In the genomic region with DNA sequence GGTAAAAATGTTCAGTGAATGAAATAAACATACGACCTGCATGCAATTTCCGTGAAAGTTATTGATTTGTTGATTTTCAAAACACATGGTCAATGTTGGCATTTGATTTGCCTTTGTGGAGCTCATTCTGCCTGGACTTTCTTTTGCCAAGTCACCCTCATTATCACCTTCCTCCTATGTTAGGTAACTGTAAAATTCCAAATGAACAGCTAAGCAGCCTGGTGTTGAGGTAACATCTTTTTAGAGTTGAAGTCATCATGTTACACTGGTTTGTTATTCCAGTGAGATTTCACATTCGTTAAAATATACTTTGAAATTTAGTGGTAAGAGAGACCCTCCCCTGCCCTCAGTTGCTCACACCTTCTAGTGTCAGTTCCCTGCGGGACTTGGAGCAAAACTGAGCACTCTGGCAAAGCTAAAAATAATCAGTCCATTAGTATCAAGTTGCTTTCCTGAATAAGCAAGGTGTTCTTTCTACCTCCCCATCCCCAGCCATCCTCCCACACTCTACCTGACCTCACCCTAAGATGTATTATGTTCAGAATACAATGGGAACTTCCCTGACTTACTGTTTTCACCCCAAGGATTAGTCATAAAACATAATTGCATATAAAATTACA, we compare ENCODE assay signal across 13 cellular contexts.
"Had no signal": no experiment of that assay in that cellular context is flagged by ENCODE, and none has a peak within 500 bp of the region (broad histone marks: within the 10 kb centered on the region; RNA-seq: fewer than 3 reads in every experiment).

No MANE protein-coding gene starts in this region.

- H3K36me3 Mint-ChIP-seq: activated naive CD8-positive, alpha-beta T cell treated with anti-CD3 and anti-CD28 coated beads, Interleukin-2, amount 10 ng/mL, durations not matched to agents 7 days and 5 days; natural killer cell treated with Interleukin-12 subunit alpha and Interleukin-12 subunit beta and Interleukin-15 and Interleukin-18, amount 100 ng/mL, for 72 hours; stimulated activated naive B cell treated with anti-CD40 and anti-IgM and Interleukin-4, amounts not matched to agents 10 μg/mL and 1 μg/mL and 100 μg/mL, for 72 hours had no signal

- H3K27me3 Mint-ChIP-seq: activated CD4-positive, alpha-beta memory T cell treated with anti-CD3 and anti-CD28 coated beads, Interleukin-2, amount 10 ng/mL, durations not matched to agents 7 days and 5 days; natural killer cell treated with Interleukin-12 subunit alpha and Interleukin-12 subunit beta and Interleukin-15 and Interleukin-18, amount 100 ng/mL, for 72 hours; progenitor cell of endocrine pancreas; stimulated activated naive B cell treated with anti-CD40 and anti-IgM and Interleukin-4, amounts not matched to agents 10 μg/mL and 1 μg/mL and 100 μg/mL, for 72 hours had no signal

- H3K4me1 Mint-ChIP-seq: activated CD4-positive, alpha-beta memory T cell treated with anti-CD3 and anti-CD28 coated beads, Interleukin-2, amount 10 ng/mL, durations not matched to agents 7 days and 5 days; activated naive CD8-positive, alpha-beta T cell treated with anti-CD3 and anti-CD28 coated beads, Interleukin-2, amount 10 ng/mL, durations not matched to agents 7 days and 5 days; stimulated activated naive B cell treated with anti-CD40 and anti-IgM and Interleukin-4, amounts not matched to agents 10 μg/mL and 1 μg/mL and 100 μg/mL, for 72 hours had no signal

- DNase-seq: activated CD4-positive, alpha-beta memory T cell treated with anti-CD3 and anti-CD28 coated beads, Interleukin-2, amount 10 ng/mL, durations not matched to agents 7 days and 5 days; activated CD4-positive, alpha-beta T cell treated with anti-CD3 and anti-CD28 coated beads for 1 hour; activated CD8-positive, alpha-beta memory T cell treated with anti-CD3 and anti-CD28 coated beads, Interleukin-2, amount 50 U/mL, for 48 hours; activated naive CD8-positive, alpha-beta T cell treated with anti-CD3 and anti-CD28 coated beads, Interleukin-2, amount 10 ng/mL, durations not matched to agents 7 days and 5 days; aorta; gastrocnemius medialis; left cardiac atrium; nucleus accumbens; sigmoid colon; stimulated activated CD4-positive, alpha-beta T cell treated with anti-CD3 and anti-CD28 coated beads, Interleukin-2, amount 100 ng/mL, for 24 hours; stimulated activated naive B cell treated with anti-CD40 and anti-IgM and Interleukin-4, amounts not matched to agents 10 μg/mL and 1 μg/mL and 100 μg/mL, for 72 hours had no signal

- H3K27ac Mint-ChIP-seq: activated CD4-positive, alpha-beta memory T cell treated with anti-CD3 and anti-CD28 coated beads, Interleukin-2, amount 10 ng/mL, durations not matched to agents 7 days and 5 days; activated naive CD8-positive, alpha-beta T cell treated with anti-CD3 and anti-CD28 coated beads, Interleukin-2, amount 10 ng/mL, durations not matched to agents 7 days and 5 days; natural killer cell treated with Interleukin-12 subunit alpha and Interleukin-12 subunit beta and Interleukin-15 and Interleukin-18, amount 100 ng/mL, for 72 hours; progenitor cell of endocrine pancreas; stimulated activated naive B cell treated with anti-CD40 and anti-IgM and Interleukin-4, amounts not matched to agents 10 μg/mL and 1 μg/mL and 100 μg/mL, for 72 hours had no signal

- H3K4me3 Mint-ChIP-seq: activated CD4-positive, alpha-beta memory T cell treated with anti-CD3 and anti-CD28 coated beads, Interleukin-2, amount 10 ng/mL, durations not matched to agents 7 days and 5 days; activated naive CD8-positive, alpha-beta T cell treated with anti-CD3 and anti-CD28 coated beads, Interleukin-2, amount 10 ng/mL, durations not matched to agents 7 days and 5 days; natural killer cell treated with Interleukin-12 subunit alpha and Interleukin-12 subunit beta and Interleukin-15 and Interleukin-18, amount 100 ng/mL, for 72 hours; stimulated activated naive B cell treated with anti-CD40 and anti-IgM and Interleukin-4, amounts not matched to agents 10 μg/mL and 1 μg/mL and 100 μg/mL, for 72 hours had no signal

- H3K9me3 Mint-ChIP-seq: activated CD4-positive, alpha-beta memory T cell treated with anti-CD3 and anti-CD28 coated beads, Interleukin-2, amount 10 ng/mL, durations not matched to agents 7 days and 5 days; activated naive CD8-positive, alpha-beta T cell treated with anti-CD3 and anti-CD28 coated beads, Interleukin-2, amount 10 ng/mL, durations not matched to agents 7 days and 5 days; natural killer cell treated with Interleukin-12 subunit alpha and Interleukin-12 subunit beta and Interleukin-15 and Interleukin-18, amount 100 ng/mL, for 72 hours; stimulated activated naive B cell treated with anti-CD40 and anti-IgM and Interleukin-4, amounts not matched to agents 10 μg/mL and 1 μg/mL and 100 μg/mL, for 72 hours had no signal
